Comparison of ENCODE assay signal across 26 cellular contexts in the genomic region with DNA sequence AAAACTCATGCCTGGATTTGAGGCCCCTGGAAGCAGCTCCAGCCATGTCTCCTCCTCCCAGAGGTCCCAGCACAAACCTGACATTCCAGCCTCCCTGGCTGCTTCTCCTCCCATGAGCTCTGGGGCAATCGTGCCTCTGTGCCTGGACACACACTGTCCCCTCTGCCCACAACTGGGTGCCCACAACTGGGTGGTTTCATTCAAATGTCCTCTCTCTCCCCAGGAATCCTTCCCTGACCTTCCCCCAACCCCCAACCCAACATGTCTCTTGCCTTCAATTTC. TPM values are rescaled to one million over a fixed set of nuclear protein-coding genes. Genes with fewer than 3 reads are reported as not detected.
DNase-seq lines count a peak whose midpoint lies in the region; ATAC-seq and TF ChIP-seq lines count a peak whose summit lies in the region.
"Had no signal": no experiment of that assay in that cellular context is flagged by ENCODE, and none has a peak within 500 bp of the region (broad histone marks: within the 10 kb centered on the region; RNA-seq: fewer than 3 reads in every experiment).

No MANE protein-coding gene starts in this region.

- no peak overlapping the region for H3K4me3 ChIP-seq in effector memory CD4-positive, alpha-beta T cell (ENCODE audit: insufficient read depth, low read depth, low read length, poor library complexity, severe bottlenecking)
- no peak overlapping the region for H3K4me3 ChIP-seq in tibial artery
- H3K4me3 ChIP-seq: cardiac muscle cell, coronary artery, neural progenitor cell, smooth muscle cell had no signal

- H3K36me3 ChIP-seq in effector memory CD4-positive, alpha-beta T cell (ENCODE audit: control insufficient read depth, insufficient read depth, low read length): no peaks in the 10 kb centered on the region
- H3K36me3 ChIP-seq in tibial artery: no peaks in the 10 kb centered on the region
- H3K36me3 ChIP-seq: cardiac muscle cell, neural progenitor cell had no signal

- ATAC-seq in stimulated activated effector memory CD8-positive, alpha-beta T cell treated with anti-CD3 and anti-CD28 coated beads, Interleukin-12 subunit alpha, Interleukin-12 subunit beta, amount 100 ng/mL, for 72 hours: no peak
- ATAC-seq in GM21737 (IDR thresholded peaks at IDR 0.05; ENCODE audit: unreplicated experiment): no peak
- ATAC-seq: left lobe of liver had no signal

- peak overlapping the region; percentile 83 for H3K27ac Mint-ChIP-seq in activated T-cell treated with anti-CD3 and anti-CD28 coated beads, Interleukin-2, amount 50 U/mL, for 24 hours
- H3K27ac Mint-ChIP-seq in IgD-negative memory B cell: peak overlapping the region; percentile 10 to 78 (median 39)
- H3K27ac Mint-ChIP-seq in stimulated activated effector memory CD8-positive, alpha-beta T cell treated with anti-CD3 and anti-CD28 coated beads, Interleukin-12 subunit alpha, Interleukin-12 subunit beta, amount 100 ng/mL, for 72 hours: peak overlapping the region; percentile 99
- H3K27ac Mint-ChIP-seq: activated T-helper 2 cell treated with anti-CD3 and anti-CD28 coated beads, Interferon-gamma antibody, Interleukin-2, Interleukin-4, amounts not matched to agents 10 μg/mL and 5 μg/mL and 100 μg/mL, durations not matched to agents 14 hours and 24 hours and 36 hours; neural progenitor cell; type B pancreatic cell had no signal

- H3K4me3 Mint-ChIP-seq in activated T-cell treated with anti-CD3 and anti-CD28 coated beads, Interleukin-2, amount 50 U/mL, for 24 hours: no peak overlapping the region
- no peak overlapping the region for H3K4me3 Mint-ChIP-seq in IgD-negative memory B cell
- H3K4me3 Mint-ChIP-seq in stimulated activated effector memory CD8-positive, alpha-beta T cell treated with anti-CD3 and anti-CD28 coated beads, Interleukin-12 subunit alpha, Interleukin-12 subunit beta, amount 100 ng/mL, for 72 hours: no peak overlapping the region
- H3K4me3 Mint-ChIP-seq: neural progenitor cell, type B pancreatic cell had no signal

- H3K36me3 Mint-ChIP-seq in activated T-cell treated with anti-CD3 and anti-CD28 coated beads, Interleukin-2, amount 50 U/mL, for 24 hours (ENCODE audit: low read depth): peaks cover 2% of the 10 kb centered on the region
- H3K36me3 Mint-ChIP-seq in IgD-negative memory B cell: peaks cover 7% of the 10 kb centered on the region
- peaks cover 4% of the 10 kb centered on the region for H3K36me3 Mint-ChIP-seq in stimulated activated effector memory CD8-positive, alpha-beta T cell treated with anti-CD3 and anti-CD28 coated beads, Interleukin-12 subunit alpha, Interleukin-12 subunit beta, amount 100 ng/mL, for 72 hours
- H3K36me3 Mint-ChIP-seq: neural progenitor cell, type B pancreatic cell had no signal

- H3K27me3 Mint-ChIP-seq in activated T-cell treated with anti-CD3 and anti-CD28 coated beads, Interleukin-2, amount 50 U/mL, for 24 hours: no peaks in the 10 kb centered on the region
- H3K27me3 Mint-ChIP-seq in IgD-negative memory B cell: peaks cover 6% of the 10 kb centered on the region

- H3K9me3 Mint-ChIP-seq in activated T-cell treated with anti-CD3 and anti-CD28 coated beads, Interleukin-2, amount 50 U/mL, for 24 hours: no peaks in the 10 kb centered on the region
- no peaks in the 10 kb centered on the region for H3K9me3 Mint-ChIP-seq in IgD-negative memory B cell
- H3K9me3 Mint-ChIP-seq in stimulated activated effector memory CD8-positive, alpha-beta T cell treated with anti-CD3 and anti-CD28 coated beads, Interleukin-12 subunit alpha, Interleukin-12 subunit beta, amount 100 ng/mL, for 72 hours: no peaks in the 10 kb centered on the region
- H3K9me3 Mint-ChIP-seq: activated T-helper 2 cell treated with anti-CD3 and anti-CD28 coated beads, Interferon-gamma antibody, Interleukin-2, Interleukin-4, amounts not matched to agents 10 μg/mL and 5 μg/mL and 100 μg/mL, durations not matched to agents 14 hours and 24 hours and 36 hours had no signal

- peaks cover 33% of the 10 kb centered on the region for H3K4me1 ChIP-seq in effector memory CD4-positive, alpha-beta T cell (ENCODE audit: control insufficient read depth, insufficient read depth, low read length, poor library complexity, severe bottlenecking)
- no peaks in the 10 kb centered on the region for H3K4me1 ChIP-seq in tibial artery

- no peak for DNase-seq in activated T-cell treated with anti-CD3 and anti-CD28 coated beads, Interleukin-2, amount 50 U/mL, for 24 hours
- no peak for DNase-seq in activated T-cell treated with anti-CD3 and anti-CD28 coated beads, Interleukin-2, amount 50 U/mL, for 1 hour
- no peak for DNase-seq in effector memory CD4-positive, alpha-beta T cell
- DNase-seq in stimulated activated effector memory CD8-positive, alpha-beta T cell treated with anti-CD3 and anti-CD28 coated beads, Interleukin-12 subunit alpha, Interleukin-12 subunit beta, amount 100 ng/mL, for 72 hours (ENCODE audit: low spot score in 2 of 2): no peak
- DNase-seq in tibial artery: no peak
- no peak for DNase-seq in iPS-NIHi11 (ENCODE audit: low spot score)
- DNase-seq: activated CD4-positive, alpha-beta T cell treated with anti-CD3 and anti-CD28 coated beads, Interleukin-2, amount 50 U/mL, for 4 hours; activated CD4-positive, CD25-positive, alpha-beta regulatory T cell; activated CD8-positive, alpha-beta memory T cell treated with anti-CD3 and anti-CD28 coated beads, Interleukin-2, amount 50 U/mL, for 48 hours; DMS 273 treated with DMSO at 0.1 percent for 48 hours; effector CD8-positive, alpha-beta T cell; erythroblast; HCEC 1CT; NCI-H1417 treated with DMSO at 0.1 percent for 48 hours; NCI-H2081; stimulated activated CD4-positive, alpha-beta T cell treated with anti-CD3 and anti-CD28 coated beads, Interleukin-1b, Interleukin-23, amount 100 ng/mL, for 48 hours; stimulated activated CD8-positive, alpha-beta memory T cell treated with anti-CD3 and anti-CD28 coated beads, Interleukin-4, amount 100 ng/mL, for 48 hours had no signal

- H3K27me3 ChIP-seq in effector memory CD4-positive, alpha-beta T cell (replicated peaks; ENCODE audit: control insufficient read depth, insufficient read depth, low read length, poor library complexity, severe bottlenecking): no peaks in the 10 kb centered on the region
- H3K27me3 ChIP-seq in tibial artery: peaks cover 0 to 8% of the 10 kb centered on the region in 2 donors
- H3K27me3 ChIP-seq: cardiac muscle cell, neural progenitor cell had no signal

- no peak for TF ChIP-seq CTCF in tibial artery (IDR thresholded peaks at IDR 0.05)

- H3K9me3 ChIP-seq in effector memory CD4-positive, alpha-beta T cell (ENCODE audit: control insufficient read depth, low read length): no peaks in the 10 kb centered on the region
- H3K9me3 ChIP-seq in tibial artery: no peaks in the 10 kb centered on the region

- peaks cover 63% of the 10 kb centered on the region for H3K4me1 Mint-ChIP-seq in activated T-cell treated with anti-CD3 and anti-CD28 coated beads, Interleukin-2, amount 50 U/mL, for 24 hours (ENCODE audit: low read depth)
- peaks cover 10 to 18% (median 13%) of the 10 kb centered on the region in 3 donors for H3K4me1 Mint-ChIP-seq in IgD-negative memory B cell
- peaks cover 50% of the 10 kb centered on the region for H3K4me1 Mint-ChIP-seq in stimulated activated effector memory CD8-positive, alpha-beta T cell treated with anti-CD3 and anti-CD28 coated beads, Interleukin-12 subunit alpha, Interleukin-12 subunit beta, amount 100 ng/mL, for 72 hours

- peak overlapping the region; percentile 7 for H3K27ac ChIP-seq in effector memory CD4-positive, alpha-beta T cell (ENCODE audit: insufficient read depth, low read length, poor library complexity, severe bottlenecking)
- no peak overlapping the region for H3K27ac ChIP-seq in tibial artery
- H3K27ac ChIP-seq: cardiac muscle cell, coronary artery, neural progenitor cell had no signal

- intact Hi-C loops in tibial artery (cut with DNase I; ENCODE audit: low total_unique reads): no loop called here

RNA-seq across cellular contexts. Expression of gene NOL4L, which starts 37.4 kb away (rescaled TPM):
- 7.3 TPM for polyA plus RNA-seq in IgD-negative memory B cell

Comparison
In these comparisons a context has a peak if more than half of its experiments do, and no peak if none do; other contexts are left out.
1. H3K27ac Mint-ChIP-seq: peak in every context shown above with its lines; median percentile 99 in stimulated activated effector memory CD8-positive, alpha-beta T cell treated with anti-CD3 and anti-CD28 coated beads, Interleukin-12 subunit alpha, Interleukin-12 subunit beta, amount 100 ng/mL, for 72 hours; 83 in activated T-cell treated with anti-CD3 and anti-CD28 coated beads, Interleukin-2, amount 50 U/mL, for 24 hours; 39 in IgD-negative memory B cell.